ENCODE assay signal across 8 cellular contexts in the genomic region with DNA sequence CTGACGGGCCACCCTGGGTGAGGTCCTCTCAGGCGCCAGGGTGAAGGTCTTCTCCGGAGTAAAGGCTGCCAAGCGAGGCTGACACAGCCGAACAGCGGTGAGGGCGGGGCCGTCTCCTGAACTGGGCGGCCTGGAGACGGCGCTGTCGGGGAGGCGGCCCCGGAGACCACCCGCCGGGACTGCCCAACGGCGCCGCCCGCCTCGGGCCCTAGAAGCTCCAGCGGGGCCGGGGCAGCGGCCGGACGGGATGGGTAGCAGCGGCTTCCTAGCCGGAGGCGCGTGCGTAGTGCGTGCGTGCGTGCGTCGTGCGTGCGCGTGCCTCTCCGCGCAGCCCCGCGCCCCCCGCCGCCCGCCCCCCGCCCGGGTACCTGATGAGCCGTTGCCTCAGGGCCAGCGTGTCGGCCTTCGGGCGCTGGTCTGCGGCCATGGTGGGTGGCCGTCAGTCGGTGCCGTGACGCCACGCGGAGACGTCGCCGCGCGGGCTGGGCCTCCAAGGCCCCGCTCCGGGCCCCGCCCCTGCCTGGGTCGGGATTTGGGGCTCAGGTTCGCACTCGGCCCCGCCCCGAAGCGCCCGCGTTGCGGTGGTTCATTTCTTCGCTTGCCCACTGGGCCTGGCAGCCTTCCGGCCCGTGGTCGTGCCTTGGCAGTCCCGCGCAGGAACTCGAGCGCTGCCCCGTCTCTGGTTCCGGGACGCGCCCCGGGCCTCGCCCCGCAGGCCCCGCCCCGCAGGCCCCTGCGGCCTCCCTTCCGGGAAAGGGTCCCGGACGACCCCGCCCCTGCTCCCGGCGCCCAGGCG. TPM values are rescaled to one million over a fixed set of nuclear protein-coding genes. Genes with fewer than 3 reads are reported as not detected.
DNase-seq lines count a peak whose midpoint lies in the region; ATAC-seq, FAIRE-seq and TF ChIP-seq lines count a peak whose summit lies in the region.

A gene (minus strand): TSS at position 679 of the 796 bp plus-strand sequence. CDS start 252 bp downstream, at position 427.

- TF ChIP-seq CTCF in D721Med (IDR thresholded peaks at IDR 0.05; ENCODE audit: insufficient read depth, missing control alignments): no peak
- no peak for TF ChIP-seq CTCF in neutrophil (IDR thresholded peaks at IDR 0.05)
- TF ChIP-seq CTCF in thoracic aorta (IDR thresholded peaks at IDR 0.05): no peak

- H3K27me3 ChIP-seq in neutrophil (no peaks in the 10 kb centered on the region), thoracic aorta (replicated peaks; ENCODE audit: insufficient read depth) (no peaks in the 10 kb centered on the region)

- FAIRE-seq in D721Med (lab: Jason Lieb, UNC) (no peak), frontal cortex (lab: Jason Lieb, UNC) (no peak)

- peak within 1 kb of the TSS; percentile 96 for H3K27ac ChIP-seq in neutrophil
- peak within 1 kb of the TSS; percentile 89 to 93 for H3K27ac ChIP-seq in thoracic aorta

- ATAC-seq in GM19455 (IDR thresholded peaks at IDR 0.05; ENCODE audit: unreplicated experiment) (peak; percentile 74), HG03571 (IDR thresholded peaks at IDR 0.05; ENCODE audit: unreplicated experiment) (peak; percentile 63), thoracic aorta (ENCODE audit: insufficient number of reproducible peaks, low FRiP score, low read depth) (no peak)

- H3K4me1 ChIP-seq in neutrophil (ENCODE audit: control insufficient read depth in 1 of 2, insufficient read depth in 1 of 2, low read depth in 1 of 2, low read length in 1 of 2): peaks cover 48 to 57% of the 10 kb centered on the region in 2 experiments
- H3K4me1 ChIP-seq in thoracic aorta (ENCODE audit: control insufficient read depth in 1 of 2, low read depth in 2 of 2): peaks cover 15 to 32% of the 10 kb centered on the region in 2 donors

- H3K9me3 ChIP-seq in neutrophil (no peaks in the 10 kb centered on the region), thoracic aorta (no peaks in the 10 kb centered on the region)

- peaks cover 27% of the 10 kb centered on the region for H3K36me3 ChIP-seq in neutrophil
- peaks cover 14% of the 10 kb centered on the region for H3K36me3 ChIP-seq in thoracic aorta

- peak within 1 kb of the TSS; percentile 70 to 96 for H3K4me3 ChIP-seq in neutrophil (ENCODE audit: low read depth in 1 of 2, low read length in 1 of 2)
- H3K4me3 ChIP-seq in thoracic aorta: peak within 1 kb of the TSS; percentile 72

- DNase-seq in D721Med (ENCODE audit: insufficient read length, low spot score): peak; percentile 69
- DNase-seq in SHP77 treated with DMSO at 0.1 percent for 48 hours (lab: John Stamatoyannopoulos, UW): peak; percentile 18
- DNase-seq in activated naive CD4-positive, alpha-beta T cell treated with Interleukin-2 at 50 U/mL for 16 hours: peak; percentile 75
- peak; percentile 77 to 81 for DNase-seq in frontal cortex (ENCODE audit: low spot score in 2 of 2)
- no peak for DNase-seq in thoracic aorta (ENCODE audit: low spot score)

RNA-seq across cellular contexts. Expression of the gene that starts here (rescaled TPM):
- 9.0 TPM for total RNA-seq in frontal cortex
- 10 to 100 TPM; 78.3 to 94.8 TPM for total RNA-seq in thoracic aorta
